22 cellular contexts compared by ENCODE assay signal in the genomic region with DNA sequence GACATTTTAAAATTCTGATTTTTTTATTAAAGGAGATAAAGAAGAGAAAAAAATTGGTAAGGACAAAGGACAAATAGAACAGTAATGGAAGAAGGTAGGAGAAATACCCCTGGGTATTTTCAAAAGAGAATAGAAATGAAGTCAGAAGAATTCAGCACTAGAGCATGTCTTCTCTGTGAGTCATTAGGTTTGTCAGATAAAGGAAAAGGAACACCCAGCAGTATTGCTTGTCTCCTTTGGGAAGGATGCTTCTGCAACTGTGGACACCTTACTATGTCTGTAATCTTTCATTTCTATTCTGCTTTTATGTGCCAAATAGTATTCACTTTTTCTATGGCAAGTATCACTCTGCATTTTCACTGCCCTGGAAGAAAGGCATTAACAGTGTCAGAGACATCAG. TPM values are rescaled to one million over a fixed set of nuclear protein-coding genes. Genes with fewer than 3 reads are reported as not detected.
"Had no signal": no experiment of that assay in that cellular context is flagged by ENCODE, and none has a peak within 500 bp of the region (broad histone marks: within the 10 kb centered on the region; RNA-seq: fewer than 3 reads in every experiment).

No MANE protein-coding gene starts in this region.

- H3K9ac ChIP-seq: neural progenitor cell had no signal

- H3K27me3 Mint-ChIP-seq: dendritic cell treated with granulocyte-macrophage colony-stimulating factor and Interleukin-4, amounts not matched to agents 40 ng/mL and 50 ng/mL, for 4 days; effector memory CD8-positive, alpha-beta T cell; memory B cell; natural killer cell treated with Interleukin-12 subunit alpha and Interleukin-12 subunit beta and Interleukin-15 and Interleukin-18, amount 100 ng/mL, for 72 hours; type B pancreatic cell had no signal

- H3K27ac Mint-ChIP-seq: dendritic cell treated with granulocyte-macrophage colony-stimulating factor and Interleukin-4, amounts not matched to agents 40 ng/mL and 50 ng/mL, for 4 days; effector memory CD8-positive, alpha-beta T cell; memory B cell; natural killer cell treated with Interleukin-12 subunit alpha and Interleukin-12 subunit beta and Interleukin-15 and Interleukin-18, amount 100 ng/mL, for 72 hours; neural progenitor cell; type B pancreatic cell had no signal

- H3K4me1 ChIP-seq: esophagus squamous epithelium, heart left ventricle, left lung, lower lobe of right lung, neural progenitor cell, right atrium auricular region, sigmoid colon, suprapubic skin, thyroid gland, uterus had no signal

- H2AFZ ChIP-seq: neural progenitor cell had no signal

- H3K9me3 ChIP-seq: esophagus squamous epithelium, heart left ventricle, left lung, lower lobe of right lung, ovary, right atrium auricular region, sigmoid colon, suprapubic skin, thyroid gland, uterus had no signal

- H3K9me3 Mint-ChIP-seq: dendritic cell treated with granulocyte-macrophage colony-stimulating factor and Interleukin-4, amounts not matched to agents 40 ng/mL and 50 ng/mL, for 4 days; neural progenitor cell; type B pancreatic cell had no signal

- ATAC-seq: effector memory CD8-positive, alpha-beta T cell; heart left ventricle; left lung; lower lobe of right lung; natural killer cell treated with Interleukin-12 subunit alpha and Interleukin-12 subunit beta and Interleukin-15 and Interleukin-18, amount 100 ng/mL, for 72 hours; stimulated activated naive CD8-positive, alpha-beta T cell treated with anti-CD3 and anti-CD28 coated beads, Interleukin-15, Interleukin-2, amounts not matched to agents 100 U/mL and 50 U/mL, for 24 hours had no signal

- H3K36me3 ChIP-seq: esophagus squamous epithelium, heart left ventricle, left lung, lower lobe of right lung, neural progenitor cell, ovary, right atrium auricular region, sigmoid colon, suprapubic skin, thyroid gland, uterus had no signal

- H3K36me3 Mint-ChIP-seq: memory B cell, neural progenitor cell, type B pancreatic cell had no signal

- H3K4me1 Mint-ChIP-seq: memory B cell, neural progenitor cell had no signal

- H3K27ac ChIP-seq: esophagus squamous epithelium, heart left ventricle, left lung, lower lobe of right lung, neural progenitor cell, ovary, right atrium auricular region, sigmoid colon, suprapubic skin, thyroid gland, uterus had no signal

- DNase-seq: effector memory CD8-positive, alpha-beta T cell; esophagus squamous epithelium; heart left ventricle; hippocampal formation; left lung; lower lobe of right lung; midbrain; nucleus accumbens; ovary; sigmoid colon; small intestine; stimulated activated CD4-positive, alpha-beta T cell treated with anti-CD3 and anti-CD28 coated beads, Interleukin-12 subunit alpha, Interleukin-12 subunit beta, amount 100 ng/mL, for 4 hours; stimulated activated naive CD8-positive, alpha-beta T cell treated with anti-CD3 and anti-CD28 coated beads, Interleukin-15, Interleukin-2, amounts not matched to agents 100 U/mL and 50 U/mL, for 24 hours; thyroid gland; uterus had no signal

- H3K27me3 ChIP-seq: esophagus squamous epithelium, heart left ventricle, left lung, neural progenitor cell, ovary, right atrium auricular region, sigmoid colon, suprapubic skin, thyroid gland, uterus had no signal

- H3K4me3 ChIP-seq: esophagus squamous epithelium, heart left ventricle, left lung, lower lobe of right lung, neural progenitor cell, ovary, right atrium auricular region, sigmoid colon, suprapubic skin, thyroid gland, uterus had no signal

- H3K4me2 ChIP-seq: neural progenitor cell had no signal

- H3K4me3 Mint-ChIP-seq: dendritic cell treated with granulocyte-macrophage colony-stimulating factor and Interleukin-4, amounts not matched to agents 40 ng/mL and 50 ng/mL, for 4 days; effector memory CD8-positive, alpha-beta T cell; memory B cell; natural killer cell treated with Interleukin-12 subunit alpha and Interleukin-12 subunit beta and Interleukin-15 and Interleukin-18, amount 100 ng/mL, for 72 hours; neural progenitor cell; type B pancreatic cell had no signal

RNA-seq across cellular contexts. Expression of gene PCDH7, which starts 24.0 kb away (rescaled TPM):
- total RNA-seq: natural killer cell treated with Interleukin-12 subunit alpha and Interleukin-12 subunit beta and Interleukin-15 and Interleukin-18, amount 100 ng/mL, for 72 hours had no signal
